18 cellular contexts compared by ENCODE assay signal in genomic region chr7:149664666-149665065, GRCh38.
"Had no signal": no experiment of that assay in that cellular context is flagged by ENCODE, and none has a peak within 500 bp of the region (broad histone marks: within the 10 kb centered on the region; RNA-seq: fewer than 3 reads in every experiment).

No MANE protein-coding gene starts in this region.

- H3K36me3 Mint-ChIP-seq: activated naive CD4-positive, alpha-beta T cell treated with anti-CD3 and anti-CD28 coated beads, Interleukin-2, amount 10 ng/mL, durations not matched to agents 7 days and 5 days; mesothelial cell of epicardium; T-cell had no signal

- H3K27me3 ChIP-seq: ascending aorta, breast epithelium, upper lobe of right lung had no signal

- H3K27ac Mint-ChIP-seq: activated naive CD4-positive, alpha-beta T cell treated with anti-CD3 and anti-CD28 coated beads, Interleukin-2, amount 10 ng/mL, durations not matched to agents 7 days and 5 days; mesothelial cell of epicardium; nephron progenitor cell; T-cell had no signal

- ATAC-seq: gastroesophageal sphincter, heart right ventricle, left colon, lower lobe of right lung, T-cell, upper lobe of right lung had no signal

- H3K36me3 ChIP-seq: ascending aorta, breast epithelium, gastroesophageal sphincter, heart right ventricle, lower lobe of right lung, thoracic aorta, upper lobe of right lung, WERI-Rb-1 had no signal

- H3K27ac ChIP-seq: ascending aorta, breast epithelium, gastroesophageal sphincter, heart right ventricle, lower lobe of right lung, skin epidermis, thoracic aorta, upper lobe of right lung, WERI-Rb-1 had no signal

- H3K4me3 ChIP-seq: ascending aorta, breast epithelium, gastroesophageal sphincter, heart right ventricle, lower lobe of right lung, skin epidermis, thoracic aorta, upper lobe of right lung had no signal

- H3K9me3 Mint-ChIP-seq: activated naive CD4-positive, alpha-beta T cell treated with anti-CD3 and anti-CD28 coated beads, Interleukin-2, amount 10 ng/mL, durations not matched to agents 7 days and 5 days; T-cell had no signal

- H3K4me3 Mint-ChIP-seq: activated naive CD4-positive, alpha-beta T cell treated with anti-CD3 and anti-CD28 coated beads, Interleukin-2, amount 10 ng/mL, durations not matched to agents 7 days and 5 days; mesothelial cell of epicardium; nephron progenitor cell; T-cell had no signal

- DNase-seq: activated CD4-positive, alpha-beta T cell treated with anti-CD3 and anti-CD28 coated beads for 4 hours; activated naive CD4-positive, alpha-beta T cell treated with anti-CD3 and anti-CD28 coated beads, Interleukin-2, amount 10 ng/mL, durations not matched to agents 7 days and 5 days; dermis blood vessel endothelial cell; heart right ventricle; left colon; lower lobe of right lung; nephron progenitor cell; occipital lobe; T-cell; T-helper 9 cell; upper lobe of right lung; WERI-Rb-1 had no signal

- H3K9me3 ChIP-seq: ascending aorta, lower lobe of right lung, thoracic aorta, upper lobe of right lung had no signal

- H3K4me1 ChIP-seq: ascending aorta, breast epithelium, lower lobe of right lung, upper lobe of right lung had no signal

- H3K4me1 Mint-ChIP-seq: mesothelial cell of epicardium, T-cell had no signal
